In the genomic region with DNA sequence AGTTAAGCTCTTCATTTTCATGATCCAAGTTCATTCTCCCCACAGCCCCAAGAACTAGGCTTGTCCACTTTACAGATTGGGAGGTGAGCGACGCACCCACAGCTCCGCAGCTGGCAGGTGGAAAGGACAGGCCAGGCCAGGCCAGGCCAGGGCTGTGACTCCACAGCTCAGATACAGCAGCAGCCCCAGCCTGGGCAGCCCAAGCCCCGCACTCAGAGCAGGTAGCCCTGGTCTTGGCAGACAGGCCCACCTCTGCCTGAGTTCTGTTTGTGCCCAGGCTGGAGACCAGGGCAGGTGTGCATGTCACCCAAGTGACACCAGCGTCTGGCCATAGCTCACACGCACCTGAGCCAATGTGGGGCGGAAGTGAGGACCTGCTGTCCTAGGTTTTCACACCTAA, we compare ENCODE assay signal across 9 cellular contexts.
"Had no signal": no experiment of that assay in that cellular context is flagged by ENCODE, and none has a peak within 500 bp of the region (broad histone marks: within the 10 kb centered on the region; RNA-seq: fewer than 3 reads in every experiment).

No MANE protein-coding gene starts in this region.

- H3K4me3 Mint-ChIP-seq: activated CD8-positive, alpha-beta T cell treated with anti-CD3 and anti-CD28 coated beads for 36 hours; activated naive CD4-positive, alpha-beta T cell treated with anti-CD3 and anti-CD28 coated beads, Interleukin-2, amount 50 U/mL, for 24 hours; effector memory CD8-positive, alpha-beta T cell; natural killer cell; T-helper 2 cell treated with Interferon-gamma antibody and Interleukin-4, amounts not matched to agents 5 μg/mL and 100 μg/mL, for 36 hours had no signal

- H3K36me3 Mint-ChIP-seq: activated naive CD4-positive, alpha-beta T cell treated with anti-CD3 and anti-CD28 coated beads, Interleukin-2, amount 50 U/mL, for 24 hours; natural killer cell had no signal

- H3K27ac Mint-ChIP-seq: activated CD8-positive, alpha-beta T cell treated with anti-CD3 and anti-CD28 coated beads for 36 hours; activated naive CD4-positive, alpha-beta T cell treated with anti-CD3 and anti-CD28 coated beads, Interleukin-2, amount 50 U/mL, for 24 hours; effector memory CD8-positive, alpha-beta T cell; natural killer cell; T-helper 2 cell treated with Interferon-gamma antibody and Interleukin-4, amounts not matched to agents 5 μg/mL and 100 μg/mL, for 36 hours had no signal

- ATAC-seq: activated CD8-positive, alpha-beta T cell treated with anti-CD3 and anti-CD28 coated beads for 36 hours; effector memory CD8-positive, alpha-beta T cell had no signal

- H3K9me3 Mint-ChIP-seq: activated CD8-positive, alpha-beta T cell treated with anti-CD3 and anti-CD28 coated beads for 36 hours; activated naive CD4-positive, alpha-beta T cell treated with anti-CD3 and anti-CD28 coated beads, Interleukin-2, amount 50 U/mL, for 24 hours; effector memory CD8-positive, alpha-beta T cell; natural killer cell; T-helper 2 cell treated with Interferon-gamma antibody and Interleukin-4, amounts not matched to agents 5 μg/mL and 100 μg/mL, for 36 hours had no signal

- DNase-seq: activated CD4-positive, CD25-positive, alpha-beta regulatory T cell treated with anti-CD3 and anti-CD28 coated beads, Interleukin-2, amount 50 U/mL, for 72 hours; activated CD8-positive, alpha-beta T cell treated with anti-CD3 and anti-CD28 coated beads for 36 hours; central memory CD4-positive, alpha-beta T cell; effector memory CD8-positive, alpha-beta T cell; natural killer cell; stimulated activated CD4-positive, alpha-beta T cell treated with anti-CD3 and anti-CD28 coated beads, Interleukin-4, amount 100 ng/mL, for 24 hours; SW 1271 had no signal

- H3K27me3 Mint-ChIP-seq: activated naive CD4-positive, alpha-beta T cell treated with anti-CD3 and anti-CD28 coated beads, Interleukin-2, amount 50 U/mL, for 24 hours had no signal
